Comparison of ENCODE assay signal across 8 cellular contexts in genomic region chr4:110196871-110197420, GRCh38. TPM values are rescaled to one million over a fixed set of nuclear protein-coding genes. Genes with fewer than 3 reads are reported as not detected.
DNase-seq lines count a peak whose midpoint lies in the region; ATAC-seq, FAIRE-seq and TF ChIP-seq lines count a peak whose summit lies in the region.

No MANE protein-coding gene starts in this region.

- H3K4me3 Mint-ChIP-seq in activated B cell treated with CpG ODN at 0.5 μM for 24 hours, result peak overlapping the region; percentile 93
- H3K4me3 Mint-ChIP-seq in central memory CD8-positive, alpha-beta T cell, result peak overlapping the region; percentile 90

- intact Hi-C loops in activated B cell treated with CpG ODN at 0.5 μM for 24 hours (cut with micrococcal nuclease), result loop anchor here (1.0 to 10.0 kb wide), 9 partner anchors 205 to 1950 kb away; partner anchors contain the start of genes FAM241A, GAR1, MCUB and PLA2G12A
- intact Hi-C loops in kidney (cut with DNase I), result no loop called here

- no peak for TF ChIP-seq CTCF in activated B cell treated with CpG ODN at 0.5 μM for 24 hours (IDR thresholded peaks at IDR 0.05)
- no peak for TF ChIP-seq CTCF in kidney (IDR thresholded peaks at IDR 0.05; ENCODE audit: borderline replicate concordance, extremely low read depth, insufficient read depth)

- CTCF ChIA-PET in activated B cell treated with CpG ODN at 0.5 μM for 24 hours (lab: Charles Lee), result no interaction called here

- H3K36me3 ChIP-seq in kidney (ENCODE audit: control insufficient read depth in 1 of 2, insufficient read depth in 2 of 2, low read length in 2 of 2), result no peaks in the 10 kb centered on the region

- ATAC-seq in GM21723 (IDR thresholded peaks at IDR 0.05; ENCODE audit: unreplicated experiment) (peak; percentile 35), activated B cell treated with CpG ODN at 0.5 μM for 24 hours (ENCODE audit: low read depth) (peak; percentile 40)
- peak; percentile 37 for ATAC-seq in central memory CD8-positive, alpha-beta T cell (replicated peaks; ENCODE audit: extremely low read depth, poor library complexity, severe bottlenecking)

- H3K9me3 ChIP-seq in kidney (ENCODE audit: control insufficient read depth in 1 of 2, low read length in 2 of 2), result no peaks in the 10 kb centered on the region

- H3K36me3 Mint-ChIP-seq in activated B cell treated with CpG ODN at 0.5 μM for 24 hours (ENCODE audit: low read depth), result peaks cover 13% of the 10 kb centered on the region
- peaks cover 9% of the 10 kb centered on the region for H3K36me3 Mint-ChIP-seq in central memory CD8-positive, alpha-beta T cell (ENCODE audit: insufficient read depth)

- H3K4me3 ChIP-seq in kidney (ENCODE audit: low read length in 2 of 2), result peak overlapping the region; percentile 81 to 92

- peak overlapping the region; percentile 39 to 53 for H3K9ac ChIP-seq in kidney (ENCODE audit: low read length in 2 of 2)

- H3K27me3 Mint-ChIP-seq in activated B cell treated with CpG ODN at 0.5 μM for 24 hours, result no peaks in the 10 kb centered on the region
- no peaks in the 10 kb centered on the region for H3K27me3 Mint-ChIP-seq in central memory CD8-positive, alpha-beta T cell

- H3K27ac ChIP-seq in kidney (ENCODE audit: low read depth in 2 of 2, low read length in 2 of 2), result peak overlapping the region; percentile 79 to 83

- no peak for FAIRE-seq in kidney (lab: Jason Lieb, UNC)

- peak overlapping the region; percentile 70 for H3K27ac Mint-ChIP-seq in activated B cell treated with CpG ODN at 0.5 μM for 24 hours
- peak overlapping the region; percentile 84 for H3K27ac Mint-ChIP-seq in central memory CD8-positive, alpha-beta T cell (ENCODE audit: low read depth)

- no peaks in the 10 kb centered on the region for H3K9me3 Mint-ChIP-seq in activated B cell treated with CpG ODN at 0.5 μM for 24 hours
- no peaks in the 10 kb centered on the region for H3K9me3 Mint-ChIP-seq in central memory CD8-positive, alpha-beta T cell

- POLR2A ChIA-PET in activated B cell treated with CpG ODN at 0.5 μM for 24 hours (lab: Charles Lee), result interaction anchor here (0.8 to 1.1 kb wide), 2 partner anchors 12 to 147 kb away, joined by 3 read pairs; no protein-coding TSS in a partner anchor

- peaks cover 10 to 15% of the 10 kb centered on the region in 2 donors for H3K4me1 ChIP-seq in kidney (ENCODE audit: control insufficient read depth in 1 of 2, insufficient read depth in 1 of 2, low read depth in 1 of 2, low read length in 2 of 2)

- H3K4me1 Mint-ChIP-seq in activated B cell treated with CpG ODN at 0.5 μM for 24 hours, result peaks cover 26% of the 10 kb centered on the region
- peaks cover 32% of the 10 kb centered on the region for H3K4me1 Mint-ChIP-seq in central memory CD8-positive, alpha-beta T cell

- peak; percentile 38 for DNase-seq in ELR (ENCODE audit: low read depth)
- peak; percentile 50 for DNase-seq in LHCN-M2 (ENCODE audit: low read depth)
- no peak for DNase-seq in activated B cell treated with CpG ODN at 0.5 μM for 24 hours
- DNase-seq in central memory CD8-positive, alpha-beta T cell (ENCODE audit: low spot score in 2 of 2), result peak; percentile 27 to 28
- no peak for DNase-seq in kidney
- peak; percentile 73 for DNase-seq in stimulated activated CD4-positive, alpha-beta T cell treated with anti-CD3 and anti-CD28 coated beads, Interleukin-15, amount 100 ng/mL, for 24 hours
- no peak for DNase-seq in NCI-H1048 (lab: John Stamatoyannopoulos, UW)

RNA-seq across cellular contexts. Expression of gene ELOVL6, which starts 1.5 kb away (rescaled TPM):
- total RNA-seq in LHCN-M2 (2014; rRNA removed) (10.4 and 10.7 TPM in 2 replicates), activated B cell treated with CpG ODN at 0.5 μM for 24 hours (1.3 and 2.1 TPM in 2 replicates), kidney (10.7 TPM)
- polyA plus RNA-seq in LHCN-M2 (2012), result 14.8 TPM
- polyA plus RNA-seq in kidney (ENCODE audit: insufficient read depth, low read depth, low replicate concordance), result 21.5 TPM

Comparison
In these comparisons a context has a peak if more than half of its experiments do, and no peak if none do; other contexts are left out.
1. DNase-seq: peak in ELR (single experiment), LHCN-M2 (single experiment), central memory CD8-positive, alpha-beta T cell (2 of 2) and stimulated activated CD4-positive, alpha-beta T cell treated with anti-CD3 and anti-CD28 coated beads, Interleukin-15, amount 100 ng/mL, for 24 hours (single experiment); none in activated B cell treated with CpG ODN at 0.5 μM for 24 hours (single experiment), kidney (single experiment) and NCI-H1048 (single experiment).
2. Peak in every context shown above with its lines, with median percentiles within 50 percentile points of each other: ATAC-seq.